1 cellular context compared by ENCODE assay signal in the genomic region with DNA sequence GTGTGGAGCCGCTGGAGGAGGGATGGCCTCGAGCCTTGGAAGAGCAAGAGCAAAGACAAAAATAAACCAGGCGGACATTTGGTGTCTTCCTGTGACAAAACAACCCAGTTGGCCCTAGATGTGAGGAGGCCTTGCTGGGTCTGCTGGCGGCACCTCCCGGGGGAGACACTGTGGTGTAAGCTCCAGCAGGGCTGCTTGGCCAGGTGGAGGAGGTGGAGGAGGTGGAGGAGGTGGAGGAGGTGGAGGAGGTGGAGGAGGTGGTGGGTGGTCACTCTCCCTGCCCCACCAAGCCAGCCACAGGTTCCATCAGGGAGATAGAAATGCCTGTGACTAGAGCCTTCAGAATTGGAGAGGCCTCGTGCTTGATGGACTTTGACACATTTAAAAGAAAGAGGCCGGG.
TF ChIP-seq lines count a peak whose summit lies in the region.

No MANE protein-coding gene starts in this region.

TF ChIP-seq in HepG2, 621 proteins besides CTCF, POLR2A, EP300 and RAD21:
- TF ChIP-seq JUN (CRISPR knock-in tag; IDR thresholded peaks at IDR 0.05) (no peak), AGO2 (optimal IDR thresholded peaks at IDR 0.05; ENCODE audit: low read depth, low read length) (peak; percentile 18)
